8 cellular contexts compared by ENCODE assay signal in genomic region chr6:142566628-142567396, GRCh38.
DNase-seq lines count a peak whose midpoint lies in the region; ATAC-seq and TF ChIP-seq lines count a peak whose summit lies in the region.

No MANE protein-coding gene starts in this region.

- H3K27ac ChIP-seq in RWPE1, result no peak overlapping the region

- CTCF ChIA-PET in RWPE1 (lab: Yijun Ruan, JAX), result interaction anchor here (0.6 to 0.8 kb wide), 5 partner anchors 16 to 95 kb away, joined by 3 to 7 read pairs (median 5); no protein-coding TSS in a partner anchor

- no peak overlapping the region for H3K27ac Mint-ChIP-seq in activated T-helper 2 cell treated with anti-CD3 and anti-CD28 coated beads, Interferon-gamma antibody, Interleukin-2, Interleukin-4, amounts not matched to agents 10 μg/mL and 5 μg/mL and 100 μg/mL, durations not matched to agents 14 hours and 24 hours and 36 hours

- peak; percentile 91 for TF ChIP-seq CTCF in RWPE1 (conservative IDR thresholded peaks at IDR 0.05; ENCODE audit: low read depth)

- no peak overlapping the region for H3K4me3 Mint-ChIP-seq in activated T-helper 2 cell treated with anti-CD3 and anti-CD28 coated beads, Interferon-gamma antibody, Interleukin-2, Interleukin-4, amounts not matched to agents 10 μg/mL and 5 μg/mL and 100 μg/mL, durations not matched to agents 14 hours and 24 hours and 36 hours (ENCODE audit: low read depth)

- H3K4me1 Mint-ChIP-seq in activated T-helper 2 cell treated with anti-CD3 and anti-CD28 coated beads, Interferon-gamma antibody, Interleukin-2, Interleukin-4, amounts not matched to agents 10 μg/mL and 5 μg/mL and 100 μg/mL, durations not matched to agents 14 hours and 24 hours and 36 hours (ENCODE audit: low read depth), result peaks cover 19% of the 10 kb centered on the region

- no peaks in the 10 kb centered on the region for H3K9me3 Mint-ChIP-seq in activated T-helper 2 cell treated with anti-CD3 and anti-CD28 coated beads, Interferon-gamma antibody, Interleukin-2, Interleukin-4, amounts not matched to agents 10 μg/mL and 5 μg/mL and 100 μg/mL, durations not matched to agents 14 hours and 24 hours and 36 hours

- intact Hi-C loops in activated T-helper 2 cell treated with anti-CD3 and anti-CD28 coated beads, Interferon-gamma antibody, Interleukin-2, Interleukin-4, amounts not matched to agents 10 μg/mL and 5 μg/mL and 100 μg/mL, durations not matched to agents 14 hours and 24 hours and 36 hours (cut with micrococcal nuclease), result loop anchor here (2.0 to 10.0 kb wide), 4 partner anchors 92 to 860 kb away; partner anchors contain the start of genes NMBR and VTA1

- no peaks in the 10 kb centered on the region for H3K36me3 Mint-ChIP-seq in activated T-helper 2 cell treated with anti-CD3 and anti-CD28 coated beads, Interferon-gamma antibody, Interleukin-2, Interleukin-4, amounts not matched to agents 10 μg/mL and 5 μg/mL and 100 μg/mL, durations not matched to agents 14 hours and 24 hours and 36 hours (ENCODE audit: low read depth)

- no peak for ATAC-seq in GM19397 (IDR thresholded peaks at IDR 0.05; ENCODE audit: unreplicated experiment)

- H3K27me3 Mint-ChIP-seq in activated T-helper 2 cell treated with anti-CD3 and anti-CD28 coated beads, Interferon-gamma antibody, Interleukin-2, Interleukin-4, amounts not matched to agents 10 μg/mL and 5 μg/mL and 100 μg/mL, durations not matched to agents 14 hours and 24 hours and 36 hours (ENCODE audit: low read depth), result no peaks in the 10 kb centered on the region

- DNase-seq in CMK (ENCODE audit: low read depth) (peak; percentile 40), GM19240 (ENCODE audit: insufficient read length, low spot score) (peak; percentile 25), HK-2 (ENCODE audit: unreplicated experiment) (peak; percentile 61), RWPE1 (ENCODE audit: low spot score) (peak; percentile 52), glomerular visceral epithelial cell (ENCODE audit: extremely low spot score) (peak; percentile 63), retina (peak; percentile 61)
- DNase-seq in activated T-helper 2 cell treated with anti-CD3 and anti-CD28 coated beads, Interferon-gamma antibody, Interleukin-2, Interleukin-4, amounts not matched to agents 10 μg/mL and 5 μg/mL and 100 μg/mL, durations not matched to agents 14 hours and 24 hours and 36 hours (ENCODE audit: low spot score), result peak; percentile 14

- POLR2A ChIA-PET in RWPE1 (lab: Yijun Ruan, JAX; ENCODE audit: low non-redundant PET), result no interaction called here
